ENCODE assay signal across 36 cellular contexts in genomic region chr16:50015631-50016030, GRCh38.
"Had no signal": no experiment of that assay in that cellular context is flagged by ENCODE, and none has a peak within 500 bp of the region (broad histone marks: within the 10 kb centered on the region; RNA-seq: fewer than 3 reads in every experiment).

No MANE protein-coding gene starts in this region.

- H2AFZ ChIP-seq: PC-9 had no signal

- H3K4me2 ChIP-seq: PC-9 had no signal

- FAIRE-seq: RCC 7860 had no signal

- DNase-seq: activated B cell treated with CpG ODN at 0.5 μM for 24 hours; activated CD4-positive, alpha-beta memory T cell treated with anti-CD3 and anti-CD28 coated beads, Interleukin-2, amount 10 ng/mL, durations not matched to agents 7 days and 5 days; activated CD4-positive, alpha-beta T cell treated with anti-CD3 and anti-CD28 coated beads for 1 hour; activated CD4-positive, alpha-beta T cell treated with anti-CD3 and anti-CD28 coated beads for 48 hours; activated CD8-positive, alpha-beta memory T cell treated with anti-CD3 and anti-CD28 coated beads for 24 hours; activated CD8-positive, alpha-beta memory T cell treated with anti-CD3 and anti-CD28 coated beads, Interleukin-2, amount 10 ng/mL, durations not matched to agents 7 days and 5 days; activated CD8-positive, alpha-beta memory T cell treated with anti-CD3 and anti-CD28 coated beads, Interleukin-2, amount 50 U/mL, for 48 hours; activated effector memory CD4-positive, alpha-beta T cell treated with anti-CD3 and anti-CD28 coated beads, Interleukin-2, amount 50 U/mL, for 16 hours; activated naive CD4-positive, alpha-beta T cell; activated naive CD4-positive, alpha-beta T cell treated with anti-CD3 and anti-CD28 coated beads, Interleukin-2, amount 50 U/mL, for 16 hours; activated naive CD8-positive, alpha-beta T cell treated with anti-CD3 and anti-CD28 coated beads for 36 hours; activated T-cell treated with anti-CD3 and anti-CD28 coated beads, Interleukin-2, amount 50 U/mL, for 48 hours; amniotic stem cell; aorta; brain microvascular endothelial cell; central memory CD4-positive, alpha-beta T cell; colonic mucosa; NCI-H1105; NCI-H1417 treated with DMSO at 0.1 percent for 48 hours; NCI-H187 treated with DMSO at 0.1 percent for 48 hours; NCI-H2081; NCI-H2171 treated with DMSO at 0.1 percent for 48 hours; NCI-H2227 treated with DMSO at 0.1 percent for 48 hours; NCI-H446; NCI-H510A treated with DMSO at 0.1 percent for 48 hours; NCI-H526 treated with DMSO at 0.1 percent for 48 hours; NCI-H82; PC-9; SIG-M5; T-cell; T-helper 17 cell had no signal

- H3K9me3 ChIP-seq: colonic mucosa had no signal

- ATAC-seq: activated CD8-positive, alpha-beta memory T cell treated with anti-CD3 and anti-CD28 coated beads, Interleukin-2, amount 10 ng/mL, durations not matched to agents 7 days and 5 days; Right ventricle myocardium inferior; SK-N-SH treated with all-trans-retinoic acid at 6 μM for 48 hours; T-cell; T-helper 17 cell had no signal

- H3K4me1 ChIP-seq: colonic mucosa had no signal

- H3K4me3 ChIP-seq: colonic mucosa, PC-9 had no signal

- H3K27me3 ChIP-seq: brain microvascular endothelial cell, colonic mucosa had no signal

- H3K36me3 ChIP-seq: brain microvascular endothelial cell, colonic mucosa had no signal

- H3K27ac ChIP-seq: brain microvascular endothelial cell, colonic mucosa, PC-9, RWPE1, VCaP had no signal
